Comparison of ENCODE assay signal across 11 cellular contexts in the genomic region with DNA sequence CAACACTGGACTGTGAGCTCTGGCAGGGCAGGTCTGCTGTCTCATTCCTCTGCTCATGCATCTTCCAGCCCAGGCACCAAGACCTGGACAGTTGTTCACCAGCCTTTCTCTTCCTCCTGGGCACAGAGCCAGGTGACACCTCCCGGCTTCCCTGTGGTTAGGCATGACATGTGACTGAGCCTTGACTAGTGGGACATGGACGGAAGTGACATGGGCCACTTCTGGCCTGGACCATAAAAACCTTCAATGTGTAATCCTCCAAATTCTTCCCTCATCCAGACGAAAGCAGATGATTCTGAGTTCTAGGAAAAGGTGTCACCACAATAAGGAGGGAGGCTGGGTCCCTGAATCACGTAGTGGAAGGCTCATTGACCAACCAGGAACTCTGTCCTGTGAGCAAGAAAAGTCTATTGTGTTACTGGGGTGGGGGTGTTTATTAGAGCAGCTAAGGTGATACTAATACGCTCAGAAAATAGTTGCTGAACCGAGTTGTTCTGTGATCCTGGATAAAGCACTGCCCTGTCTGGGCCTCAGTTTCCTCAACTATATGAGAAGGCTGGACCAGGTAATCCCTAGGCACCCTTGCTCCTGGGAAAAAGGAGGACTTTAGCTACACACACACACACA. TPM values are rescaled to one million over a fixed set of nuclear protein-coding genes. Genes with fewer than 3 reads are reported as not detected.
DNase-seq lines count a peak whose midpoint lies in the region; ATAC-seq and TF ChIP-seq lines count a peak whose summit lies in the region.
"Had no signal": no experiment of that assay in that cellular context is flagged by ENCODE, and none has a peak within 500 bp of the region (broad histone marks: within the 10 kb centered on the region; RNA-seq: fewer than 3 reads in every experiment).

No MANE protein-coding gene starts in this region.

- no peaks in the 10 kb centered on the region for H3K36me3 Mint-ChIP-seq in activated T-cell treated with anti-CD3 and anti-CD28 coated beads, Interleukin-2, amount 50 U/mL, for 24 hours (ENCODE audit: low read depth)

- H3K36me3 ChIP-seq in parathyroid adenoma (ENCODE audit: control insufficient read depth, insufficient read depth, low read length), result no peaks in the 10 kb centered on the region
- H3K36me3 ChIP-seq: pancreas, uterus had no signal

- no peak overlapping the region for H3K4me2 ChIP-seq in parathyroid adenoma (ENCODE audit: low read length)

- H2AFZ ChIP-seq in parathyroid adenoma, result peak overlapping the region; percentile 20

- H3K27ac Mint-ChIP-seq in activated T-cell treated with anti-CD3 and anti-CD28 coated beads, Interleukin-2, amount 50 U/mL, for 24 hours, result no peak overlapping the region

- H3K9me3 ChIP-seq in parathyroid adenoma (ENCODE audit: control insufficient read depth, low read length), result no peaks in the 10 kb centered on the region
- H3K9me3 ChIP-seq: pancreas, uterus had no signal

- no peaks in the 10 kb centered on the region for H3K79me2 ChIP-seq in parathyroid adenoma

- TF ChIP-seq CTCF in VCaP (conservative IDR thresholded peaks at IDR 0.05) (no peak), parathyroid adenoma (IDR thresholded peaks at IDR 0.05) (no peak)

- H3K27ac ChIP-seq in VCaP (peak overlapping the region; percentile 97; the same call in 1 of the 2 replicates), parathyroid adenoma (peak overlapping the region; percentile 83)
- H3K27ac ChIP-seq: pancreas, uterus had no signal

- no peak overlapping the region for H3K9ac ChIP-seq in parathyroid adenoma

- ATAC-seq in HG02938 (IDR thresholded peaks at IDR 0.05; ENCODE audit: unreplicated experiment), result no peak

- H3K27me3 Mint-ChIP-seq in activated T-cell treated with anti-CD3 and anti-CD28 coated beads, Interleukin-2, amount 50 U/mL, for 24 hours, result no peaks in the 10 kb centered on the region

- DNase-seq in Daoy (ENCODE audit: low read depth), result peak; percentile 83
- peak; percentile 29 for DNase-seq in LHCN-M2 (ENCODE audit: low read depth)
- no peak for DNase-seq in NCI-H1694 (lab: John Stamatoyannopoulos, UW)
- no peak for DNase-seq in activated T-cell treated with anti-CD3 and anti-CD28 coated beads, Interleukin-2, amount 50 U/mL, for 24 hours
- DNase-seq: NCI-H2171, T-helper 1 cell, uterus had no signal

- no peak overlapping the region for H3K4me3 ChIP-seq in parathyroid adenoma (ENCODE audit: low read depth, low read length)
- H3K4me3 ChIP-seq: pancreas, uterus had no signal

- H3K27me3 ChIP-seq in parathyroid adenoma (ENCODE audit: control insufficient read depth, insufficient read depth, low read length), result no peaks in the 10 kb centered on the region
- H3K27me3 ChIP-seq: pancreas, uterus had no signal

- no peak overlapping the region for H3K4me3 Mint-ChIP-seq in activated T-cell treated with anti-CD3 and anti-CD28 coated beads, Interleukin-2, amount 50 U/mL, for 24 hours

- H3K9me3 Mint-ChIP-seq in activated T-cell treated with anti-CD3 and anti-CD28 coated beads, Interleukin-2, amount 50 U/mL, for 24 hours, result no peaks in the 10 kb centered on the region

- H3K4me1 Mint-ChIP-seq in activated T-cell treated with anti-CD3 and anti-CD28 coated beads, Interleukin-2, amount 50 U/mL, for 24 hours (ENCODE audit: low read depth), result peaks cover 28% of the 10 kb centered on the region

- peaks cover 19% of the 10 kb centered on the region for H3K4me1 ChIP-seq in parathyroid adenoma
- H3K4me1 ChIP-seq: uterus had no signal

RNA-seq across cellular contexts. Expression of a gene that starts 26.6 kb away (rescaled TPM):
- total RNA-seq in Daoy (2014; rRNA removed; shearing (Covaris generic)), result 0.11 TPM in 1 of 2 replicates, not detected in the other
- not detected in 2 replicates for total RNA-seq in LHCN-M2 (2014; rRNA removed)
- not detected for polyA plus RNA-seq in LHCN-M2 (2012)
- total RNA-seq: pancreas had no signal

Comparison
In these comparisons a context has a peak if more than half of its experiments do, and no peak if none do; other contexts are left out.
1. DNase-seq: peak in Daoy (single experiment) and LHCN-M2 (single experiment); none in NCI-H1694 (single experiment) and activated T-cell treated with anti-CD3 and anti-CD28 coated beads, Interleukin-2, amount 50 U/mL, for 24 hours (single experiment).